In genomic region chr22:44625421-44625760, GRCh38 we compare ENCODE assay signal across 1 cellular context.
TF ChIP-seq lines count a peak whose summit lies in the region.

No MANE protein-coding gene starts in this region.

TF ChIP-seq in IMR-90, 13 proteins besides CTCF, POLR2A, EP300 and RAD21:
- TF ChIP-seq CHD1 (IDR thresholded peaks at IDR 0.05; ENCODE audit: low read depth, low read length) (no peak), RCOR1 (IDR thresholded peaks at IDR 0.05; ENCODE audit: insufficient replicate concordance, low read length) (no peak), SMC3 (IDR thresholded peaks at IDR 0.05; ENCODE audit: low read depth, low read length) (no peak), FOS (IDR thresholded peaks at IDR 0.05; ENCODE audit: low read depth, low read length) (no peak), CEBPB (IDR thresholded peaks at IDR 0.05; ENCODE audit: low read depth, low read length) (no peak), NFE2L2 (IDR thresholded peaks at IDR 0.05; ENCODE audit: low read depth, low read length) (no peak), MAFK (IDR thresholded peaks at IDR 0.05; ENCODE audit: low read depth, low read length) (no peak), RFX5 (IDR thresholded peaks at IDR 0.05; ENCODE audit: low read depth, low read length) (no peak), MXI1 (IDR thresholded peaks at IDR 0.05; ENCODE audit: borderline replicate concordance, low read depth, low read length) (no peak), MAZ (IDR thresholded peaks at IDR 0.05; ENCODE audit: borderline replicate concordance, low read depth, low read length) (no peak), USF2 (IDR thresholded peaks at IDR 0.05; ENCODE audit: low read depth, low read length) (no peak), BHLHE40 (IDR thresholded peaks at IDR 0.05; ENCODE audit: low read depth, low read length) (no peak), ELK1 (IDR thresholded peaks at IDR 0.05; ENCODE audit: borderline replicate concordance, low read depth, low read length) (no peak)
